1 cellular context compared by ENCODE assay signal in the genomic region with DNA sequence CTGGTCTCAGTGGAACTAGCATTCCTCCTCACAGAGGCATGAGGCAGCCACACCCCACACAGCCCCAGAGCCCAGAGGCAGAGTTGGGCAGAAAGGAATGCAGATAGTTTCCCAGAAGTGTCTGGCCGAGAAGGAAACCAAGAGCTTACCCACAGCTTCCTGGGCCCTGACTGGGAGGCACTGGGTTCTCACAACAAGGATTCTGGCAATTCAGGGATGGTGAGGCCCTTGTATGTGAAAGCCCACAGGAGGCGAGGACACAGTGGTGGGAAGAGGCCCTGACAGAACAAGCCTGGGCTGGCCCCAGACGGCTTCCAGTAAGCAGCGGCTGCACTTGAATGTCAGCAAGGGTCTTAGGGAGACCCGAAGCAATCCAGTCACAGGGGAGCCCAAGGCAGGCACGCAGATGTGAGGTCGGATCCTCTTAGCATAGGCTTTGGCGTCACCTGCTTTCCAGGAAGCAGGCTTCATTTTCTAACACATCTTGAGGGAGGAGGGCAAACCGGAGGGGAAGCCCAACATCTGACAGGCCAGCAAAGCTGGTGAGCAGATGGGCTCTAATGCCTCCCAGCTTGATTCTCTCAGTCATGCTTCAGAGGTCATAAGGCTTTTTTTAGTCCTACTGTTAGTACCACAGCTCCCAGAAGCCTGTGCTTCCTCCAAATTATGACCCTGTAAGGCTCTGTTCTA.
A peak's percentile ranks its signal among the peaks of the same experiment; 100 is the strongest.
TF ChIP-seq lines count a peak whose summit lies in the region.

No MANE protein-coding gene starts in this region.

TF ChIP-seq in GM12878, 131 proteins besides CTCF, POLR2A, EP300 and RAD21 (continued from another document):
- TF ChIP-seq MYC (IDR thresholded peaks at IDR 0.05; ENCODE audit: insufficient read depth, insufficient read length, insufficient replicate concordance, low read length, severe bottlenecking) (no peak), GATAD2B (conservative IDR thresholded peaks at IDR 0.05; ENCODE audit: low read depth) (0 out of 2 replicates have a peak, but pooled peaks have one; percentile 34), NFIC (IDR thresholded peaks at IDR 0.05; ENCODE audit: low read depth, low read length) (no peak), MTA2 (IDR thresholded peaks at IDR 0.05; ENCODE audit: low read depth) (peak; percentile 32; the same call in 1 of the 2 replicates), RELB (IDR thresholded peaks at IDR 0.05; ENCODE audit: low read depth) (no peak), LARP7 (IDR thresholded peaks at IDR 0.05) (0 out of 2 replicates have a peak, but pooled peaks have one; percentile 41), TCF3 (IDR thresholded peaks at IDR 0.05; ENCODE audit: borderline replicate concordance, insufficient read depth, low read depth, low read length) (peak; percentile 93), PAX8 (IDR thresholded peaks at IDR 0.05) (0 out of 2 replicates have a peak, but pooled peaks have one; percentile 77), DPF2 (IDR thresholded peaks at IDR 0.05) (peak; percentile 38; the same call in 1 of the 2 replicates), HDAC2 (IDR thresholded peaks at IDR 0.05) (no peak), EED (IDR thresholded peaks at IDR 0.05; ENCODE audit: low read depth) (peak; percentile 68), SP1 (IDR thresholded peaks at IDR 0.05; ENCODE audit: low read depth, low read length) (peak; percentile 13), ELK1 (IDR thresholded peaks at IDR 0.05; ENCODE audit: low read depth, low read length) (no peak), HCFC1 (IDR thresholded peaks at IDR 0.05; ENCODE audit: low read length) (no peak), MLLT1 (IDR thresholded peaks at IDR 0.05) (no peak), BHLHE40 (IDR thresholded peaks at IDR 0.05; ENCODE audit: borderline replicate concordance in 1 of 2, low read depth in 2 of 2, low read length in 1 of 2) (peak in 1 of 2 experiments; percentile 44; a peak in 1 of 4 replicates), ZNF24 (IDR thresholded peaks at IDR 0.05) (no peak), SMC3 (IDR thresholded peaks at IDR 0.05; ENCODE audit: borderline replicate concordance, low read length) (no peak), POLR2AphosphoS5 (IDR thresholded peaks at IDR 0.05; ENCODE audit: low read length) (peak; percentile 37; the same call in 1 of the 2 replicates), PAX5 (IDR thresholded peaks at IDR 0.05; ENCODE audit: borderline replicate concordance, low read depth, low read length) (peak; percentile 95), MEF2A (IDR thresholded peaks at IDR 0.05; ENCODE audit: insufficient read depth, low read depth, low read length) (0 out of 2 replicates have a peak, but pooled peaks have one; percentile 36), IKZF1 (conservative IDR thresholded peaks at IDR 0.05) (peak; percentile 55; the same call in 1 of the 2 replicates)
- TF ChIP-seq, protein P1, sequence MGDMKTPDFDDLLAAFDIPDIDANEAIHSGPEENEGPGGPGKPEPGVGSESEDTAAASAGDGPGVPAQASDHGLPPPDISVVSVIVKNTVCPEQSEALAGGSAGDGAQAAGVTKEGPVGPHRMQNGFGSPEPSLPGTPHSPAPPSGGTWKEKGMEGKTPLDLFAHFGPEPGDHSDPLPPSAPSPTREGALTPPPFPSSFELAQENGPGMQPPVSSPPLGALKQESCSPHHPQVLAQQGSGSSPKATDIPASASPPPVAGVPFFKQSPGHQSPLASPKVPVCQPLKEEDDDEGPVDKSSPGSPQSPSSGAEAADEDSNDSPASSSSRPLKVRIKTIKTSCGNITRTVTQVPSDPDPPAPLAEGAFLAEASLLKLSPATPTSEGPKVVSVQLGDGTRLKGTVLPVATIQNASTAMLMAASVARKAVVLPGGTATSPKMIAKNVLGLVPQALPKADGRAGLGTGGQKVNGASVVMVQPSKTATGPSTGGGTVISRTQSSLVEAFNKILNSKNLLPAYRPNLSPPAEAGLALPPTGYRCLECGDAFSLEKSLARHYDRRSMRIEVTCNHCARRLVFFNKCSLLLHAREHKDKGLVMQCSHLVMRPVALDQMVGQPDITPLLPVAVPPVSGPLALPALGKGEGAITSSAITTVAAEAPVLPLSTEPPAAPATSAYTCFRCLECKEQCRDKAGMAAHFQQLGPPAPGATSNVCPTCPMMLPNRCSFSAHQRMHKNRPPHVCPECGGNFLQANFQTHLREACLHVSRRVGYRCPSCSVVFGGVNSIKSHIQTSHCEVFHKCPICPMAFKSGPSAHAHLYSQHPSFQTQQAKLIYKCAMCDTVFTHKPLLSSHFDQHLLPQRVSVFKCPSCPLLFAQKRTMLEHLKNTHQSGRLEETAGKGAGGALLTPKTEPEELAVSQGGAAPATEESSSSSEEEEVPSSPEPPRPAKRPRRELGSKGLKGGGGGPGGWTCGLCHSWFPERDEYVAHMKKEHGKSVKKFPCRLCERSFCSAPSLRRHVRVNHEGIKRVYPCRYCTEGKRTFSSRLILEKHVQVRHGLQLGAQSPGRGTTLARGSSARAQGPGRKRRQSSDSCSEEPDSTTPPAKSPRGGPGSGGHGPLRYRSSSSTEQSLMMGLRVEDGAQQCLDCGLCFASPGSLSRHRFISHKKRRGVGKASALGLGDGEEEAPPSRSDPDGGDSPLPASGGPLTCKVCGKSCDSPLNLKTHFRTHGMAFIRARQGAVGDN (IDR thresholded peaks at IDR 0.05) = peak; percentile 77
- TF ChIP-seq, protein P2, sequence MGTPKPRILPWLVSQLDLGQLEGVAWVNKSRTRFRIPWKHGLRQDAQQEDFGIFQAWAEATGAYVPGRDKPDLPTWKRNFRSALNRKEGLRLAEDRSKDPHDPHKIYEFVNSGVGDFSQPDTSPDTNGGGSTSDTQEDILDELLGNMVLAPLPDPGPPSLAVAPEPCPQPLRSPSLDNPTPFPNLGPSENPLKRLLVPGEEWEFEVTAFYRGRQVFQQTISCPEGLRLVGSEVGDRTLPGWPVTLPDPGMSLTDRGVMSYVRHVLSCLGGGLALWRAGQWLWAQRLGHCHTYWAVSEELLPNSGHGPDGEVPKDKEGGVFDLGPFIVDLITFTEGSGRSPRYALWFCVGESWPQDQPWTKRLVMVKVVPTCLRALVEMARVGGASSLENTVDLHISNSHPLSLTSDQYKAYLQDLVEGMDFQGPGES (IDR thresholded peaks at IDR 0.05) = peak; percentile 7; the same call in 1 of the 2 replicates
- TF ChIP-seq, protein P3, sequence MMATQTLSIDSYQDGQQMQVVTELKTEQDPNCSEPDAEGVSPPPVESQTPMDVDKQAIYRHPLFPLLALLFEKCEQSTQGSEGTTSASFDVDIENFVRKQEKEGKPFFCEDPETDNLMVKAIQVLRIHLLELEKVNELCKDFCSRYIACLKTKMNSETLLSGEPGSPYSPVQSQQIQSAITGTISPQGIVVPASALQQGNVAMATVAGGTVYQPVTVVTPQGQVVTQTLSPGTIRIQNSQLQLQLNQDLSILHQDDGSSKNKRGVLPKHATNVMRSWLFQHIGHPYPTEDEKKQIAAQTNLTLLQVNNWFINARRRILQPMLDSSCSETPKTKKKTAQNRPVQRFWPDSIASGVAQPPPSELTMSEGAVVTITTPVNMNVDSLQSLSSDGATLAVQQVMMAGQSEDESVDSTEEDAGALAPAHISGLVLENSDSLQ (IDR thresholded peaks at IDR 0.05) = peak; percentile 42; the same call in 1 of the 2 replicates
